Comparison of ENCODE assay signal across 25 cellular contexts in genomic region chr3:165464736-165465135, GRCh38.
DNase-seq lines count a peak whose midpoint lies in the region; ATAC-seq and TF ChIP-seq lines count a peak whose summit lies in the region.
"Had no signal": no experiment of that assay in that cellular context is flagged by ENCODE, and none has a peak within 500 bp of the region (broad histone marks: within the 10 kb centered on the region; RNA-seq: fewer than 3 reads in every experiment).

No MANE protein-coding gene starts in this region.

- no peaks in the 10 kb centered on the region for H4K20me1 ChIP-seq in GM23248 (ENCODE audit: insufficient read depth)

- H2BK5ac ChIP-seq in mesenchymal stem cell (ENCODE audit: low read depth, low read length, poor library complexity, severe bottlenecking) = no peak overlapping the region

- H2AFZ ChIP-seq in GM23248 (no peak overlapping the region), mesenchymal stem cell (ENCODE audit: low read depth, low read length) (no peak overlapping the region)

- H3K79me2 ChIP-seq in GM23248 (ENCODE audit: insufficient read depth) = no peaks in the 10 kb centered on the region

- H3K9me3 ChIP-seq in GM23248 (ENCODE audit: low read depth) (no peaks in the 10 kb centered on the region), mesenchymal stem cell (ENCODE audit: control insufficient read depth, low read length) (peaks cover 5% of the 10 kb centered on the region), aorta (ENCODE audit: control insufficient read depth, low read length) (peaks cover 1% of the 10 kb centered on the region)
- H3K9me3 ChIP-seq: right atrium auricular region had no signal

- DNase-seq in GM23248 = peak; percentile 4
- peak; percentile 26 for DNase-seq in RWPE1 (ENCODE audit: low spot score)
- DNase-seq in epithelial cell of prostate (ENCODE audit: low read depth, low spot score) = no peak
- DNase-seq in mesenchymal stem cell = peak; percentile 65
- DNase-seq in NCI-H2171 treated with DMSO at 0.1 percent for 48 hours (lab: John Stamatoyannopoulos, UW) = no peak
- DNase-seq in aorta = no peak
- no peak for DNase-seq in glutamatergic neuron
- DNase-seq: activated CD4-positive, CD25-positive, alpha-beta regulatory T cell treated with anti-CD3 and anti-CD28 coated beads, Interleukin-2, amount 50 U/mL, for 72 hours; activated CD8-positive, alpha-beta T cell treated with anti-CD3 and anti-CD28 coated beads for 36 hours; activated gamma-delta T cell; activated T-cell treated with anti-CD3 and anti-CD28 coated beads for 4 hours; CD8-positive, alpha-beta memory T cell; DND-41; left colon; mesendoderm; naive B cell; NCI-H1105 treated with DMSO at 0.1 percent for 48 hours; NCI-H526; occipital lobe; stimulated activated CD4-positive, alpha-beta T cell treated with anti-CD3 and anti-CD28 coated beads, Interleukin-4, amount 100 ng/mL, for 24 hours; stimulated activated naive CD4-positive, alpha-beta T cell treated with Interleukin-2 at 50 U/mL for 16 hours had no signal

- H2BK120ac ChIP-seq in mesenchymal stem cell (ENCODE audit: low read depth, low read length) = no peak overlapping the region

- H3K4me1 ChIP-seq in GM23248 (ENCODE audit: insufficient read depth) (no peaks in the 10 kb centered on the region), mesenchymal stem cell (ENCODE audit: control insufficient read depth, insufficient read depth, low read depth, low read length) (peaks cover 2% of the 10 kb centered on the region), aorta (ENCODE audit: control insufficient read depth in 1 of 2, insufficient read depth in 2 of 2, low read length in 2 of 2) (peaks cover 0 to 4% of the 10 kb centered on the region in 2 donors)
- H3K4me1 ChIP-seq: right atrium auricular region had no signal

- H3K27me3 Mint-ChIP-seq in glutamatergic neuron (ENCODE audit: unreplicated experiment) = no peaks in the 10 kb centered on the region
- H3K27me3 Mint-ChIP-seq: activated CD8-positive, alpha-beta T cell treated with anti-CD3 and anti-CD28 coated beads for 36 hours; CD8-positive, alpha-beta memory T cell; central memory CD8-positive, alpha-beta T cell; naive B cell had no signal

- H3K27ac Mint-ChIP-seq in glutamatergic neuron (ENCODE audit: unreplicated experiment) = no peak overlapping the region
- H3K27ac Mint-ChIP-seq: activated CD8-positive, alpha-beta T cell treated with anti-CD3 and anti-CD28 coated beads for 36 hours; naive B cell had no signal

- H3K4me3 ChIP-seq in GM23248 (no peak overlapping the region), mesenchymal stem cell (ENCODE audit: insufficient read depth in 1 of 2, low read depth in 1 of 2, low read length in 2 of 2) (no peak overlapping the region), aorta (ENCODE audit: low read length in 2 of 2) (no peak overlapping the region)
- H3K4me3 ChIP-seq: right atrium auricular region had no signal

- ATAC-seq in GM21619 (IDR thresholded peaks at IDR 0.05; ENCODE audit: unreplicated experiment) (no peak), aorta (ENCODE audit: low FRiP score) (no peak)
- ATAC-seq: activated CD8-positive, alpha-beta T cell treated with anti-CD3 and anti-CD28 coated beads for 36 hours; left colon; Right ventricle myocardium inferior had no signal

- POLR2A ChIA-PET in RWPE1 (lab: Yijun Ruan, JAX; ENCODE audit: low non-redundant PET) = no interaction called here

- H3K9ac ChIP-seq in GM23248 (no peak overlapping the region), mesenchymal stem cell (ENCODE audit: low read length) (no peak overlapping the region)

- H3K27me3 ChIP-seq in GM23248 (replicated peaks; ENCODE audit: insufficient read depth) (no peaks in the 10 kb centered on the region), mesenchymal stem cell (ENCODE audit: control insufficient read depth in 1 of 2, insufficient read depth in 1 of 2, low read length in 2 of 2) (no peaks in the 10 kb centered on the region), aorta (ENCODE audit: control insufficient read depth in 1 of 2, insufficient read depth in 2 of 2, low read length in 1 of 2) (no peaks in the 10 kb centered on the region)
- H3K27me3 ChIP-seq: right atrium auricular region had no signal

- no peak overlapping the region for H2BK15ac ChIP-seq in mesenchymal stem cell (ENCODE audit: low read depth, poor library complexity, severe bottlenecking)

- no peaks in the 10 kb centered on the region for H3K9me2 ChIP-seq in GM23248 (ENCODE audit: insufficient read depth)

- H3K36me3 Mint-ChIP-seq in glutamatergic neuron (ENCODE audit: unreplicated experiment) = no peaks in the 10 kb centered on the region
- H3K36me3 Mint-ChIP-seq: CD8-positive, alpha-beta memory T cell; naive B cell had no signal

- no peak overlapping the region for H4K8ac ChIP-seq in mesenchymal stem cell (ENCODE audit: low read length)

- CTCF ChIA-PET in RWPE1 (lab: Yijun Ruan, JAX) = no interaction called here

- H3K79me1 ChIP-seq in mesenchymal stem cell (replicated peaks; ENCODE audit: low read length, poor library complexity, severe bottlenecking) = no peaks in the 10 kb centered on the region

- no peaks in the 10 kb centered on the region for H3K4me1 Mint-ChIP-seq in glutamatergic neuron (ENCODE audit: low read depth, unreplicated experiment)
- H3K4me1 Mint-ChIP-seq: CD8-positive, alpha-beta memory T cell; central memory CD8-positive, alpha-beta T cell; naive B cell had no signal

- no peak overlapping the region for H3K4ac ChIP-seq in mesenchymal stem cell (ENCODE audit: low read depth in 1 of 2, low read length in 2 of 2)

- intact Hi-C loops in aorta (cut with DNase I) = no loop called here

- H3K27ac ChIP-seq in GM23248 (no peak overlapping the region), RWPE1 (no peak overlapping the region), epithelial cell of prostate (peak overlapping the region; percentile 3), mesenchymal stem cell (ENCODE audit: low read length, poor library complexity, severe bottlenecking) (no peak overlapping the region), aorta (ENCODE audit: low read depth in 1 of 2, low read length in 2 of 2) (no peak overlapping the region)
- H3K27ac ChIP-seq: right atrium auricular region had no signal

- H3K9me3 Mint-ChIP-seq in glutamatergic neuron (ENCODE audit: unreplicated experiment) = no peaks in the 10 kb centered on the region

- no peak overlapping the region for H4K91ac ChIP-seq in mesenchymal stem cell (ENCODE audit: low read length)

- H3K18ac ChIP-seq in mesenchymal stem cell (ENCODE audit: low read depth in 1 of 2, low read length in 2 of 2) = no peak overlapping the region

- H3K4me2 ChIP-seq in GM23248 (ENCODE audit: unreplicated experiment) (no peak overlapping the region), mesenchymal stem cell (ENCODE audit: low read length, poor library complexity, severe bottlenecking) (no peak overlapping the region)

- H3K23ac ChIP-seq in mesenchymal stem cell (ENCODE audit: low read length in 2 of 2) = no peak overlapping the region

- H3K36me3 ChIP-seq in GM23248 (ENCODE audit: low read depth) = no peaks in the 10 kb centered on the region; the same call in 1 of the 2 replicates
- H3K36me3 ChIP-seq in mesenchymal stem cell (ENCODE audit: control insufficient read depth in 1 of 2, insufficient read depth in 2 of 2, low read depth in 1 of 2, low read length in 2 of 2) = no peaks in the 10 kb centered on the region
- no peaks in the 10 kb centered on the region for H3K36me3 ChIP-seq in aorta (ENCODE audit: control insufficient read depth in 1 of 2, insufficient read depth in 2 of 2, low read length in 1 of 2)
- H3K36me3 ChIP-seq: right atrium auricular region had no signal

- TF ChIP-seq CTCF in RWPE1 (conservative IDR thresholded peaks at IDR 0.05; ENCODE audit: low read depth) (no peak), glutamatergic neuron (IDR thresholded peaks at IDR 0.05; ENCODE audit: partially characterized antibody, unreplicated experiment) (no peak)

- no peak overlapping the region for H2AK5ac ChIP-seq in mesenchymal stem cell (ENCODE audit: low read length, severe bottlenecking)

- H3K4me3 Mint-ChIP-seq in glutamatergic neuron (ENCODE audit: unreplicated experiment) = no peak overlapping the region
- H3K4me3 Mint-ChIP-seq: activated CD8-positive, alpha-beta T cell treated with anti-CD3 and anti-CD28 coated beads for 36 hours; CD8-positive, alpha-beta memory T cell; central memory CD8-positive, alpha-beta T cell; naive B cell had no signal

- in situ Hi-C loops in GM23248 (cut with MboI) = no loop called here

- no peaks in the 10 kb centered on the region for H3F3A ChIP-seq in GM23248 (ENCODE audit: insufficient read depth)

- no peak overlapping the region for H3K14ac ChIP-seq in mesenchymal stem cell (ENCODE audit: low read length in 2 of 2)

- H2BK12ac ChIP-seq in mesenchymal stem cell (ENCODE audit: low read length in 2 of 2) = no peak overlapping the region

- WGBS in GM23248 (ENCODE audit: low coverage in 1 of 2, low lambda C conversion rate in 2 of 2, missing lambda C conversion rate in 2 of 2), 2 experiments = 36 to 38% methylated on average over 2 of the region's 2 CpGs
- 40% methylated on average over 1 of the region's 2 CpGs for WGBS in mesenchymal stem cell
- 76 to 85% methylated on average over 2 of the region's 2 CpGs for WGBS in aorta, 2 donors

Comparison
In these comparisons a context has a peak if more than half of its experiments do, and no peak if none do; other contexts are left out.
1. DNase-seq: peak in GM23248 (single experiment), RWPE1 (single experiment) and mesenchymal stem cell (single experiment); none in epithelial cell of prostate (single experiment), NCI-H2171 treated with DMSO at 0.1 percent for 48 hours (single experiment), aorta (0 of 2) and glutamatergic neuron (single experiment).